1 cellular context compared by ENCODE assay signal in genomic region chr1:202987922-202988583, GRCh38.
TF ChIP-seq lines count a peak whose summit lies in the region.

No MANE protein-coding gene starts in this region.

TF ChIP-seq in HepG2, 621 proteins besides CTCF, POLR2A, EP300 and RAD21 (continues in another document):
- no peak for TF ChIP-seq SPEN (CRISPR knock-in tag; IDR thresholded peaks at IDR 0.05; ENCODE audit: low read depth)
- TF ChIP-seq CERS6 (CRISPR knock-in tag; IDR thresholded peaks at IDR 0.05), result no peak
- TF ChIP-seq MAFF (IDR thresholded peaks at IDR 0.05; ENCODE audit: low read depth, low read length), result no peak
- no peak for TF ChIP-seq NR2F1 (CRISPR knock-in tag; IDR thresholded peaks at IDR 0.05)
- peak; percentile 28; the same call in 1 of the 2 replicates for TF ChIP-seq ZMYM4 (CRISPR knock-in tag; IDR thresholded peaks at IDR 0.05)
- TF ChIP-seq THAP7 (CRISPR knock-in tag; IDR thresholded peaks at IDR 0.05), result no peak
- TF ChIP-seq HBP1 (CRISPR knock-in tag; IDR thresholded peaks at IDR 0.05; ENCODE audit: low read depth), result no peak
- no peak for TF ChIP-seq ARID3A (IDR thresholded peaks at IDR 0.05; ENCODE audit: low read depth, low read length)
- no peak for TF ChIP-seq ARID2 (CRISPR knock-in tag; IDR thresholded peaks at IDR 0.05; ENCODE audit: borderline replicate concordance)
- peak; percentile 30; the same call in 1 of the 2 replicates for TF ChIP-seq NR2F6 (IDR thresholded peaks at IDR 0.05)
- TF ChIP-seq NR2F6 (CRISPR knock-in tag; IDR thresholded peaks at IDR 0.05), result no peak
- TF ChIP-seq ZNF614 (CRISPR knock-in tag; IDR thresholded peaks at IDR 0.05; ENCODE audit: borderline replicate concordance), result no peak
- no peak for TF ChIP-seq ZNF432 (CRISPR knock-in tag; IDR thresholded peaks at IDR 0.05; ENCODE audit: borderline replicate concordance)
- TF ChIP-seq ZNF251 (CRISPR knock-in tag; IDR thresholded peaks at IDR 0.05), result no peak
- peak; percentile 39; the same call in 1 of the 2 replicates for TF ChIP-seq TFDP1 (CRISPR knock-in tag; IDR thresholded peaks at IDR 0.05; ENCODE audit: borderline replicate concordance)
- TF ChIP-seq RERE (CRISPR knock-in tag; IDR thresholded peaks at IDR 0.05; ENCODE audit: low read depth), result no peak
- TF ChIP-seq SALL1 (CRISPR knock-in tag; IDR thresholded peaks at IDR 0.05), result no peak; the same call in 1 of the 2 replicates
- TF ChIP-seq ZNF784 (CRISPR knock-in tag; IDR thresholded peaks at IDR 0.05; ENCODE audit: borderline replicate concordance), result no peak
- TF ChIP-seq ZFP91 (CRISPR knock-in tag; IDR thresholded peaks at IDR 0.05; ENCODE audit: borderline replicate concordance), result no peak
- TF ChIP-seq GABPA (IDR thresholded peaks at IDR 0.05; ENCODE audit: low read depth, low read length), result no peak
- TF ChIP-seq GABPA (CRISPR knock-in tag; IDR thresholded peaks at IDR 0.05; ENCODE audit: low read depth), result peak; percentile 48; the same call in 1 of the 2 replicates
- no peak for TF ChIP-seq ZFP37 (CRISPR knock-in tag; IDR thresholded peaks at IDR 0.05; ENCODE audit: borderline replicate concordance)
- TF ChIP-seq HCFC1 (IDR thresholded peaks at IDR 0.05; ENCODE audit: low read depth, low read length), result no peak
- no peak for TF ChIP-seq ZNF20 (CRISPR knock-in tag; IDR thresholded peaks at IDR 0.05)
- no peak for TF ChIP-seq ZSCAN21 (CRISPR knock-in tag; IDR thresholded peaks at IDR 0.05; ENCODE audit: borderline replicate concordance)
- TF ChIP-seq ZNF597 (CRISPR knock-in tag; IDR thresholded peaks at IDR 0.05), result no peak
- TF ChIP-seq MIER2 (CRISPR knock-in tag; IDR thresholded peaks at IDR 0.05), result no peak
- TF ChIP-seq REL (CRISPR knock-in tag; conservative IDR thresholded peaks at IDR 0.05), result no peak
- no peak for TF ChIP-seq NR2F2 (IDR thresholded peaks at IDR 0.05; ENCODE audit: borderline replicate concordance, low read depth)
- TF ChIP-seq SIN3B (IDR thresholded peaks at IDR 0.05; ENCODE audit: low read length), result no peak
- TF ChIP-seq TFDP2 (CRISPR knock-in tag; IDR thresholded peaks at IDR 0.05), result peak; percentile 54; the same call in 1 of the 2 replicates
- TF ChIP-seq THAP8 (CRISPR knock-in tag; IDR thresholded peaks at IDR 0.05; ENCODE audit: borderline replicate concordance), result no peak
- TF ChIP-seq ZNF18 (CRISPR knock-in tag; IDR thresholded peaks at IDR 0.05; ENCODE audit: insufficient replicate concordance), result no peak
- no peak for TF ChIP-seq TRAFD1 (CRISPR knock-in tag; IDR thresholded peaks at IDR 0.05; ENCODE audit: borderline replicate concordance)
